18 cellular contexts compared by ENCODE assay signal in genomic region chr1:31105646-31106045, GRCh38.
"Had no signal": no experiment of that assay in that cellular context is flagged by ENCODE, and none has a peak within 500 bp of the region (broad histone marks: within the 10 kb centered on the region; RNA-seq: fewer than 3 reads in every experiment).

No MANE protein-coding gene starts in this region.

- H3K4me3 ChIP-seq: body of pancreas, dorsolateral prefrontal cortex, lung, tibial nerve, uterus had no signal

- H3K4me1 ChIP-seq: parathyroid adenoma, uterus had no signal

- H3K27ac ChIP-seq: body of pancreas, dorsolateral prefrontal cortex, parathyroid adenoma, tibial nerve, uterus, VCaP had no signal

- ATAC-seq: activated CD8-positive, alpha-beta T cell treated with anti-CD3 and anti-CD28 coated beads for 36 hours; body of pancreas; sciatic nerve had no signal

- H3K27me3 ChIP-seq: body of pancreas, dorsolateral prefrontal cortex, tibial nerve, uterus had no signal

- H2AFZ ChIP-seq: parathyroid adenoma had no signal

- H3K36me3 ChIP-seq: tibial nerve, uterus had no signal

- DNase-seq: activated CD4-positive, CD25-positive, alpha-beta regulatory T cell treated with anti-CD3 and anti-CD28 coated beads, Interleukin-2, amount 50 U/mL, for 72 hours; activated CD8-positive, alpha-beta T cell treated with anti-CD3 and anti-CD28 coated beads for 36 hours; body of pancreas; caudate nucleus; dorsolateral prefrontal cortex; foreskin melanocyte; hypothalamus; midbrain; stimulated activated naive CD4-positive, alpha-beta T cell; substantia nigra; SW 1271; T-helper 2 cell; uterus had no signal

- H3K9me3 ChIP-seq: body of pancreas, tibial nerve, uterus had no signal

- H3K9ac ChIP-seq: parathyroid adenoma had no signal
